ENCODE assay signal across 8 cellular contexts in the genomic region with DNA sequence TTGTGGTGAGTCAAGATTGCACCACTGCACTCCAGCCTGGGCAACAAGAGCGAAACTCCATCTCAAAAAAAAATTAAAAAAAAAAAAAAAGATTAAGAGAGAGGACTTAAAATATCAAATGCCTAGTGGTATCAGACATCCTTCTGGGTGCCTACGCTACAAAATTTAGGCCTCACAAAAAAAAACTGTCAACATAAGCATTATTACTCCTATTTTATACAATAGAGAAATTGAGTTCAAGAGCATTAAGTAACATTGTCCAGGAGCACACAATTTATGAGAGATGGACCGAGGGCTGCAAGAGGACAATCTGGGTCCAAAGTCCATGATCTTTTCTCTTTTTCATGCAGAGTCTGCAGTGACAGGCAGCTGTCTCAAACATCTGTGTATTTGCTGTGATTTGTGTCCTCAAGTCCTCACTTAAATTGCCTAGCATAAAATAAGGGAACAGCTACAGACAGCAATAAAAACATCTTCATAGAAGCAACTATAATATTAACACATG.
"Had no signal": no experiment of that assay in that cellular context is flagged by ENCODE, and none has a peak within 500 bp of the region (broad histone marks: within the 10 kb centered on the region; RNA-seq: fewer than 3 reads in every experiment).

No MANE protein-coding gene starts in this region.

- ATAC-seq: GM23338, HCT116 had no signal

- FAIRE-seq: HTR-8/SVneo had no signal

- H3K9me3 ChIP-seq: HAP-1 had no signal

- H3K9ac ChIP-seq: KMS-11 had no signal

- DNase-seq: H7, HFFc6, KBM-7 had no signal

- H3K4me3 ChIP-seq: GM23338, HAP-1 had no signal

- H3K36me3 ChIP-seq: HAP-1 had no signal

- H2AFZ ChIP-seq: GM23338 had no signal

- H3K4me1 ChIP-seq: HAP-1 had no signal

- H3K27ac ChIP-seq: KMS-11 had no signal

- H3K4me2 ChIP-seq: GM23338, KMS-11 had no signal
